ENCODE assay signal across 14 cellular contexts in genomic region chr14:47619397-47619796, GRCh38. TPM values are rescaled to one million over a fixed set of nuclear protein-coding genes. Genes with fewer than 3 reads are reported as not detected.
"Had no signal": no experiment of that assay in that cellular context is flagged by ENCODE, and none has a peak within 500 bp of the region (broad histone marks: within the 10 kb centered on the region; RNA-seq: fewer than 3 reads in every experiment).

No MANE protein-coding gene starts in this region.

- H3K27ac ChIP-seq: breast epithelium, esophagus squamous epithelium, upper lobe of left lung had no signal

- DNase-seq: activated effector memory CD4-positive, alpha-beta T cell treated with Interleukin-2 at 50 U/mL for 16 hours; activated T-cell treated with anti-CD3 and anti-CD28 coated beads, Interleukin-2, amount 50 U/mL, for 1 hour; amygdala; esophagus squamous epithelium; foreskin fibroblast; mesendoderm; stimulated activated CD4-positive, alpha-beta T cell treated with anti-CD3 and anti-CD28 coated beads, Interleukin-12 subunit alpha, Interleukin-12 subunit beta, amount 100 ng/mL, for 4 hours; stimulated activated CD4-positive, alpha-beta T cell treated with anti-CD3 and anti-CD28 coated beads, Interleukin-2, amount 100 ng/mL, for 48 hours; upper lobe of left lung had no signal

- ATAC-seq: WTC11 had no signal

- H3K4me3 ChIP-seq: breast epithelium, esophagus squamous epithelium, upper lobe of left lung had no signal

- H3K27me3 ChIP-seq: breast epithelium, esophagus squamous epithelium, upper lobe of left lung had no signal

- H3K4me1 ChIP-seq: breast epithelium, esophagus squamous epithelium, upper lobe of left lung had no signal

- FAIRE-seq: endometrium, islet of Langerhans had no signal

- H3K36me3 ChIP-seq: breast epithelium, esophagus squamous epithelium, upper lobe of left lung had no signal

- H3K9me3 ChIP-seq: breast epithelium, esophagus squamous epithelium, upper lobe of left lung had no signal

RNA-seq across cellular contexts. Expression of gene MDGA2, which starts 56.0 kb away (rescaled TPM):
- total RNA-seq: breast epithelium, esophagus squamous epithelium, pulmonary artery endothelial cell had no signal
